Comparison of ENCODE assay signal across 23 cellular contexts in the genomic region with DNA sequence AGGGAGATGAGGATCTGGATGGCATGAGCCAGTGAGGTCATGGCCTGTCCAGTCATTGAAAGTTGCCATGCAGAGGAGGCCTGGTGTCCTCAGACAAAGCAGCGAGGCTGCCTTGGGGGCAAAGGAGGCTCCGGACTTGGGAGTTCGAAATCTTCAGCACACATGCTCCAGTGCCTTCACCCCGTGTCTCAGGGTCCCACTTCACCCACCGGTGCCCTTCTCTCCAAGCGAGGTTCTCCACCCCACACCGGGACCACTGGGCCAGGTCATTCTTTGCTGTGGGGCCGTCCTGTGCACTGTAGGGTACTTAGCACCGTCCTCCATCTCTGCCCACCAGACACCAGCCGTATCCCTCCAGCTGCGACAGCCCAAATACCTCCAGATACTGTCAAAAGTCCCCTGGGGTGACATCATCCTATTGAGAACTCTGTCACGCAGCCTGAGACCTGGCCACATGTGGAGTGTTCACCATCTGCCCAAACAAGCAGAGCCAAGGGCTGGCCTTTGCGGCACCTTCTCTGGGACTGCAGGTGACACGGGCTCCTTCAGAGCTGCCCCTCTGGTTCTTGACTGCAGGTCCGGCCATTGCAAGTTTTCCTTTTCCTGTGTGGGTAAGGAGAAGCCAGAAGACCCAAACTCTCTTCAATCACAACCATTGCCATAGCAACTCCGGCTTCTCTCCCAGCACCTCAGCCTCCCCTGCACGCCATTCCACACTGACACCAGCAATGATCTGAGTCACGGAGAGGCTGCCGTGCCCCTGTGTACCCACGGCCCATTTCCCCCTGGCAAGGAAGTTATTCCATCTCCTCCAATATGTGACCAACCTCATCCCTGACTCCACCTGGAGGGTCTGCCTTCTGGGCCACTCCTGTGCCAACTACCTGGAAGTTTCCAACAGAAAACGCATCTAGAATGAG.
"Had no signal": no experiment of that assay in that cellular context is flagged by ENCODE, and none has a peak within 500 bp of the region (broad histone marks: within the 10 kb centered on the region; RNA-seq: fewer than 3 reads in every experiment).

No MANE protein-coding gene starts in this region.

- ATAC-seq: activated naive CD4-positive, alpha-beta T cell treated with anti-CD3 and anti-CD28 coated beads, Interleukin-2, amount 50 U/mL, for 72 hours; esophagus mucosa; left lung; right lobe of liver; stimulated activated naive B cell treated with anti-CD40 and anti-IgM and Interleukin-4, amounts not matched to agents 10 μg/mL and 1 μg/mL and 100 μg/mL, for 72 hours; T-helper 17 cell had no signal

- H3K9me3 ChIP-seq: left lung, right lobe of liver, testis had no signal

- H3K36me3 ChIP-seq: brain microvascular endothelial cell, left lung, right lobe of liver had no signal

- H3K27ac ChIP-seq: brain microvascular endothelial cell, left lung, right lobe of liver, testis had no signal

- DNase-seq: activated CD4-positive, alpha-beta memory T cell treated with anti-CD3 and anti-CD28 coated beads for 36 hours; activated CD4-positive, alpha-beta T cell treated with anti-CD3 and anti-CD28 coated beads for 48 hours; activated gamma-delta T cell; activated T-cell treated with anti-CD3 and anti-CD28 coated beads, Interleukin-2, amount 50 U/mL, for 48 hours; brain microvascular endothelial cell; central memory CD4-positive, alpha-beta T cell; dermis blood vessel endothelial cell; effector memory CD4-positive, alpha-beta T cell; foreskin melanocyte; kidney glomerular epithelial cell; mammary epithelial cell; occipital lobe; stimulated activated CD4-positive, alpha-beta T cell treated with anti-CD3 and anti-CD28 coated beads, Interleukin-2, amount 100 ng/mL, for 48 hours; stimulated activated CD8-positive, alpha-beta memory T cell treated with anti-CD3 and anti-CD28 coated beads, Interleukin-4, amount 100 ng/mL, for 48 hours; stimulated activated naive B cell treated with anti-CD40 and anti-IgM and Interleukin-4, amounts not matched to agents 10 μg/mL and 1 μg/mL and 100 μg/mL, for 72 hours; SW 1271; T-helper 17 cell; testis had no signal

- H3K4me1 ChIP-seq: testis had no signal

- H3K27me3 ChIP-seq: right lobe of liver, testis had no signal

- H3K4me3 ChIP-seq: left lung, right lobe of liver, smooth muscle cell, testis had no signal
